In genomic region chr22:19796169-19796568, GRCh38 we compare ENCODE assay signal across 18 cellular contexts. TPM values are rescaled to one million over a fixed set of nuclear protein-coding genes. Genes with fewer than 3 reads are reported as not detected.
DNase-seq lines count a peak whose midpoint lies in the region; ATAC-seq, FAIRE-seq and TF ChIP-seq lines count a peak whose summit lies in the region.
"Had no signal": no experiment of that assay in that cellular context is flagged by ENCODE, and none has a peak within 500 bp of the region (broad histone marks: within the 10 kb centered on the region; RNA-seq: fewer than 3 reads in every experiment).

No MANE protein-coding gene starts in this region.

- no peaks in the 10 kb centered on the region for H3K79me2 ChIP-seq in SK-N-SH (ENCODE audit: insufficient read depth)

- H3F3A ChIP-seq in SK-N-SH (replicated peaks; ENCODE audit: insufficient read depth) = no peaks in the 10 kb centered on the region

- H3K27me3 ChIP-seq in SK-N-SH (ENCODE audit: insufficient read depth) (no peaks in the 10 kb centered on the region), vagina (no peaks in the 10 kb centered on the region)

- peak; percentile 64 for DNase-seq in SK-N-SH
- no peak for DNase-seq in T-helper 17 cell
- peak; percentile 30 for DNase-seq in kidney
- DNase-seq in vagina (ENCODE audit: extremely low spot score in 2 of 2) = no peak
- DNase-seq in NCI-H1694 treated with DMSO at 0.1 percent for 48 hours (lab: John Stamatoyannopoulos, UW) = no peak
- DNase-seq: CD8-positive, alpha-beta T cell; COR-L47; DMS53; GF-D8; HCEC 1CT had no signal

- ATAC-seq in SK-N-SH treated with all-trans-retinoic acid at 6 μM for 48 hours (no peak), T-helper 17 cell (no peak), HG03520 (IDR thresholded peaks at IDR 0.05; ENCODE audit: unreplicated experiment) (no peak)
- ATAC-seq: CD8-positive, alpha-beta T cell had no signal

- CTCF ChIA-PET in SK-N-SH (lab: Yijun Ruan, JAX) = interaction anchor here (3.4 kb wide), 1 partner anchor 65 kb away, joined by 19 read pairs; no protein-coding TSS in a partner anchor

- H3K4me3 Mint-ChIP-seq in T-helper 17 cell = no peak overlapping the region
- H3K4me3 Mint-ChIP-seq: CD14-positive monocyte; CD8-positive, alpha-beta T cell; HFFc6 had no signal

- no peak overlapping the region for H3K4me3 ChIP-seq in SK-N-SH (ENCODE audit: low read depth in 2 of 2, low read length in 1 of 2)
- H3K4me3 ChIP-seq in kidney (ENCODE audit: low read length in 2 of 2) = no peak overlapping the region
- H3K4me3 ChIP-seq in vagina = no peak overlapping the region

- H2AFZ ChIP-seq in SK-N-SH (ENCODE audit: low read depth) = no peak overlapping the region

- H4K20me1 ChIP-seq in SK-N-SH (ENCODE audit: insufficient read depth) = no peaks in the 10 kb centered on the region

- POLR2A ChIA-PET in SK-N-SH (lab: Yijun Ruan, JAX) = no interaction called here

- no peak for FAIRE-seq in kidney (lab: Jason Lieb, UNC)

- H3K9me3 ChIP-seq in SK-N-SH (no peaks in the 10 kb centered on the region), T-helper 17 cell (ENCODE audit: control insufficient read depth, low read length, poor library complexity, severe bottlenecking) (no peaks in the 10 kb centered on the region), kidney (ENCODE audit: control insufficient read depth in 1 of 2, low read length in 2 of 2) (no peaks in the 10 kb centered on the region), vagina (no peaks in the 10 kb centered on the region)

- H3K9ac ChIP-seq in SK-N-SH (no peak overlapping the region), kidney (ENCODE audit: low read length in 2 of 2) (no peak overlapping the region)

- no peak for TF ChIP-seq RAD21 in SK-N-SH (IDR thresholded peaks at IDR 0.05; ENCODE audit: low read length)

- H3K27me3 Mint-ChIP-seq in T-helper 17 cell = no peaks in the 10 kb centered on the region

- intact Hi-C loops in kidney (cut with DNase I) (no loop called here), vagina (cut with DNase I) (no loop called here)

- TF ChIP-seq CTCF in SK-N-SH (IDR thresholded peaks at IDR 0.05) (no peak), kidney (IDR thresholded peaks at IDR 0.05; ENCODE audit: borderline replicate concordance, extremely low read depth, insufficient read depth) (no peak), vagina (IDR thresholded peaks at IDR 0.05) (no peak)

- TF ChIP-seq EP300 in SK-N-SH (IDR thresholded peaks at IDR 0.05; ENCODE audit: borderline replicate concordance in 1 of 2, low read depth in 1 of 2, low read length in 1 of 2) = no peak

- TF ChIP-seq POLR2A in vagina (IDR thresholded peaks at IDR 0.05) = no peak

- peaks cover 4% of the 10 kb centered on the region for H3K4me1 Mint-ChIP-seq in T-helper 17 cell
- H3K4me1 Mint-ChIP-seq: CD14-positive monocyte had no signal

- H3K27ac Mint-ChIP-seq in T-helper 17 cell = peak overlapping the region; percentile 21
- H3K27ac Mint-ChIP-seq: CD14-positive monocyte; CD8-positive, alpha-beta T cell; HFFc6 had no signal

- H3K4me2 ChIP-seq in SK-N-SH = no peak overlapping the region

- peaks cover 17 to 56% of the 10 kb centered on the region in 2 experiments; a peak in 3 of 4 replicates for H3K4me1 ChIP-seq in SK-N-SH (ENCODE audit: control insufficient read depth in 1 of 2, insufficient read depth in 2 of 2, low read depth in 1 of 2, low read length in 1 of 2)
- no peaks in the 10 kb centered on the region for H3K4me1 ChIP-seq in kidney (ENCODE audit: control insufficient read depth in 1 of 2, insufficient read depth in 1 of 2, low read depth in 1 of 2, low read length in 2 of 2)
- peaks cover 39% of the 10 kb centered on the region for H3K4me1 ChIP-seq in vagina

- WGBS in SK-N-SH (ENCODE audit: low lambda C conversion rate) = 97% methylated on average over 6 of the region's 7 CpGs

- H3K9me2 ChIP-seq in SK-N-SH = no peaks in the 10 kb centered on the region

- H3K27ac ChIP-seq in SK-N-SH (ENCODE audit: low read depth in 2 of 2, low read length in 1 of 2) = no peak overlapping the region
- H3K27ac ChIP-seq in kidney (ENCODE audit: low read depth in 2 of 2, low read length in 2 of 2) = no peak overlapping the region
- peak overlapping the region; percentile 46 for H3K27ac ChIP-seq in vagina
- H3K27ac ChIP-seq: 22Rv1, HL-60 had no signal

- H3K36me3 ChIP-seq in SK-N-SH (replicated peaks in 1 of 2; ENCODE audit: control insufficient read depth in 1 of 2, insufficient read depth in 2 of 2, low read length in 1 of 2) (peaks cover 0 to 4% of the 10 kb centered on the region in 2 experiments), kidney (ENCODE audit: control insufficient read depth in 1 of 2, insufficient read depth in 2 of 2, low read length in 2 of 2) (no peaks in the 10 kb centered on the region), vagina (no peaks in the 10 kb centered on the region)

- H3K36me3 Mint-ChIP-seq in T-helper 17 cell (ENCODE audit: low read depth) = peaks cover 12% of the 10 kb centered on the region
- H3K36me3 Mint-ChIP-seq: CD14-positive monocyte had no signal

TF ChIP-seq in SK-N-SH, 30 proteins besides CTCF, POLR2A, EP300 and RAD21:
- TF ChIP-seq EZH2phosphoT487 (IDR thresholded peaks at IDR 0.05; ENCODE audit: borderline replicate concordance, low read depth) = no peak
- peak; percentile 78; the same call in 1 of the 2 replicates for TF ChIP-seq MXI1 (IDR thresholded peaks at IDR 0.05; ENCODE audit: low read depth, low read length)

TF ChIP-seq in SK-N-SH treated with all-trans-retinoic acid at 6 μM for 48 hours, 23 proteins besides CTCF, POLR2A, EP300 and RAD21 (continues in another document):
- no peak for TF ChIP-seq TOX (CRISPR knock-in tag; IDR thresholded peaks at IDR 0.05; ENCODE audit: borderline replicate concordance)
- no peak for TF ChIP-seq TSHZ2 (CRISPR knock-in tag; IDR thresholded peaks at IDR 0.05)
- TF ChIP-seq ARNTL (CRISPR knock-in tag; IDR thresholded peaks at IDR 0.05; ENCODE audit: borderline replicate concordance, low read depth) = no peak
- TF ChIP-seq CSDC2 (CRISPR knock-in tag; IDR thresholded peaks at IDR 0.05) = no peak
- no peak for TF ChIP-seq BACH2 (CRISPR knock-in tag; IDR thresholded peaks at IDR 0.05; ENCODE audit: borderline replicate concordance)
- TF ChIP-seq ZNF565 (CRISPR knock-in tag; conservative IDR thresholded peaks at IDR 0.05; ENCODE audit: low read depth) = no peak
- TF ChIP-seq ZC3H10 (CRISPR knock-in tag; IDR thresholded peaks at IDR 0.05) = no peak
- TF ChIP-seq PPARA (CRISPR knock-in tag; IDR thresholded peaks at IDR 0.05; ENCODE audit: borderline replicate concordance) = no peak
- TF ChIP-seq ZFP3 (CRISPR knock-in tag; IDR thresholded peaks at IDR 0.05) = no peak
- TF ChIP-seq GLIS3 (CRISPR knock-in tag; IDR thresholded peaks at IDR 0.05) = no peak
- no peak for TF ChIP-seq TCF4 (CRISPR knock-in tag; IDR thresholded peaks at IDR 0.05; ENCODE audit: borderline replicate concordance)
- no peak for TF ChIP-seq OSR1 (CRISPR knock-in tag; IDR thresholded peaks at IDR 0.05)

RNA-seq across cellular contexts. Expression of gene TBX1, which starts 35.6 kb away (rescaled TPM):
- polyA plus RNA-seq in SK-N-SH (2012; rRNA removed) (not detected in 2 replicates), kidney (ENCODE audit: insufficient read depth, low read depth, low replicate concordance) (0.45 TPM)
- 0.07 TPM in 1 of 2 replicates, not detected in the other for polyA plus RNA-seq in SK-N-SH (2012; cell fraction: cytosol; rRNA removed)
- polyA plus RNA-seq in SK-N-SH (2012; cell fraction: nucleus; rRNA removed) = 0.29 and 0.41 TPM in 2 replicates
- total RNA-seq in T-helper 17 cell (not detected), kidney (5.5 TPM), vagina (7.1 TPM)
- total RNA-seq: CD8-positive, alpha-beta T cell; H4 had no signal
- polyA plus RNA-seq: BJ, CD14-positive monocyte had no signal

RNA-seq across cellular contexts. Expression of gene GNB1L, which starts 58.5 kb away (rescaled TPM):
- polyA plus RNA-seq in SK-N-SH (2012; rRNA removed) = 3.2 and 5.9 TPM in 2 replicates
- polyA plus RNA-seq in SK-N-SH (2012; cell fraction: cytosol; rRNA removed) = 2.0 and 4.8 TPM in 2 replicates
- polyA plus RNA-seq in SK-N-SH (2012; cell fraction: nucleus; rRNA removed) = 7.7 and 10.0 TPM in 2 replicates
- total RNA-seq in T-helper 17 cell = 1 to 10 TPM; 5.0 to 6.2 TPM
- 4.4 TPM for total RNA-seq in kidney
- 4.0 TPM for polyA plus RNA-seq in kidney (ENCODE audit: insufficient read depth, low read depth, low replicate concordance)
- 14.0 TPM for total RNA-seq in vagina

RNA-seq across cellular contexts. Expression of gene RTL10, which starts 58.5 kb away (rescaled TPM):
- 7.8 and 8.0 TPM in 2 replicates for polyA plus RNA-seq in SK-N-SH (2012; rRNA removed)
- 3.0 and 4.0 TPM in 2 replicates for polyA plus RNA-seq in SK-N-SH (2012; cell fraction: cytosol; rRNA removed)
- 23.0 and 24.3 TPM in 2 replicates for polyA plus RNA-seq in SK-N-SH (2012; cell fraction: nucleus; rRNA removed)
- total RNA-seq in T-helper 17 cell = 10 to 100 TPM; 12.4 to 13.1 TPM
- total RNA-seq in kidney = 16.7 TPM
- 8.8 TPM for polyA plus RNA-seq in kidney (ENCODE audit: insufficient read depth, low read depth, low replicate concordance)
- 21.4 TPM for total RNA-seq in vagina

Comparison
In these comparisons a context has a peak if more than half of its experiments do, and no peak if none do; other contexts are left out.
1. DNase-seq: peak in SK-N-SH (single experiment) and kidney (single experiment); none in T-helper 17 cell (0 of 3), vagina (0 of 2) and NCI-H1694 treated with DMSO at 0.1 percent for 48 hours (single experiment).